11 cellular contexts compared by ENCODE assay signal in genomic region chr11:121473064-121473777, GRCh38. TPM values are rescaled to one million over a fixed set of nuclear protein-coding genes. Genes with fewer than 3 reads are reported as not detected.
DNase-seq lines count a peak whose midpoint lies in the region; ATAC-seq and TF ChIP-seq lines count a peak whose summit lies in the region.
"Had no signal": no experiment of that assay in that cellular context is flagged by ENCODE, and none has a peak within 500 bp of the region (broad histone marks: within the 10 kb centered on the region; RNA-seq: fewer than 3 reads in every experiment).

No MANE protein-coding gene starts in this region.

- no peak for TF ChIP-seq CTCF in activated CD8-positive, alpha-beta T cell treated with anti-CD3 and anti-CD28 coated beads for 36 hours (IDR thresholded peaks at IDR 0.05)
- TF ChIP-seq CTCF in foreskin keratinocyte (conservative IDR thresholded peaks at IDR 0.05), result no peak

- H3K4me3 Mint-ChIP-seq in activated CD4-positive, alpha-beta T cell treated with anti-CD3 and anti-CD28 coated beads for 36 hours, result no peak overlapping the region
- no peak overlapping the region for H3K4me3 Mint-ChIP-seq in activated CD8-positive, alpha-beta T cell treated with anti-CD3 and anti-CD28 coated beads for 36 hours
- H3K4me3 Mint-ChIP-seq: memory B cell had no signal

- H3K27ac Mint-ChIP-seq in activated CD4-positive, alpha-beta T cell treated with anti-CD3 and anti-CD28 coated beads for 36 hours, result peak overlapping the region; percentile 86
- peak overlapping the region; percentile 81 for H3K27ac Mint-ChIP-seq in activated CD8-positive, alpha-beta T cell treated with anti-CD3 and anti-CD28 coated beads for 36 hours
- H3K27ac Mint-ChIP-seq: memory B cell had no signal

- POLR2A ChIA-PET in activated CD4-positive, alpha-beta T cell treated with anti-CD3 and anti-CD28 coated beads for 36 hours (lab: Charles Lee), result no interaction called here
- POLR2A ChIA-PET in activated CD8-positive, alpha-beta T cell treated with anti-CD3 and anti-CD28 coated beads for 36 hours (lab: Charles Lee), result no interaction called here

- no peak for DNase-seq in activated CD4-positive, alpha-beta T cell treated with anti-CD3 and anti-CD28 coated beads for 36 hours
- DNase-seq in activated CD4-positive, alpha-beta T cell treated with anti-CD3 and anti-CD28 coated beads for 1 hour, result no peak
- DNase-seq in activated CD8-positive, alpha-beta T cell treated with anti-CD3 and anti-CD28 coated beads for 36 hours, result no peak
- DNase-seq in foreskin keratinocyte (peak in 1 of 2 donors; percentile 33), EL (no peak), HUDEP-2 (lab: John Stamatoyannopoulos, UW; ENCODE audit: unreplicated experiment in 76 of 76) (no peak)
- no peak for DNase-seq in stimulated activated naive CD8-positive, alpha-beta T cell treated with anti-CD3 and anti-CD28 coated beads, Interleukin-15, Interleukin-2, amounts not matched to agents 100 U/mL and 50 U/mL, for 24 hours

- ATAC-seq in activated CD4-positive, alpha-beta T cell treated with anti-CD3 and anti-CD28 coated beads for 36 hours, result no peak
- no peak for ATAC-seq in activated CD8-positive, alpha-beta T cell treated with anti-CD3 and anti-CD28 coated beads for 36 hours
- peak; percentile 22 for ATAC-seq in foreskin keratinocyte
- ATAC-seq in stimulated activated naive CD8-positive, alpha-beta T cell treated with anti-CD3 and anti-CD28 coated beads, Interleukin-15, Interleukin-2, amounts not matched to agents 100 U/mL and 50 U/mL, for 24 hours, result peak; percentile 9
- ATAC-seq in GM18870 (IDR thresholded peaks at IDR 0.05; ENCODE audit: unreplicated experiment), result no peak
- ATAC-seq: A549, sciatic nerve had no signal

- peaks cover 88% of the 10 kb centered on the region for H3K4me1 Mint-ChIP-seq in activated CD4-positive, alpha-beta T cell treated with anti-CD3 and anti-CD28 coated beads for 36 hours
- H3K4me1 Mint-ChIP-seq in activated CD8-positive, alpha-beta T cell treated with anti-CD3 and anti-CD28 coated beads for 36 hours (ENCODE audit: low read depth), result peaks cover 83% of the 10 kb centered on the region

- CTCF ChIA-PET in activated CD4-positive, alpha-beta T cell treated with anti-CD3 and anti-CD28 coated beads for 36 hours (lab: Charles Lee), result interaction anchor here (0.8 kb wide), 1 partner anchor 1915 kb away, joined by 3 read pairs; no protein-coding TSS in a partner anchor
- CTCF ChIA-PET in activated CD8-positive, alpha-beta T cell treated with anti-CD3 and anti-CD28 coated beads for 36 hours (lab: Charles Lee), result no interaction called here

- H3K4me1 ChIP-seq in foreskin keratinocyte, result peaks cover 11% of the 10 kb centered on the region

- no peaks in the 10 kb centered on the region for H3K27me3 Mint-ChIP-seq in activated CD4-positive, alpha-beta T cell treated with anti-CD3 and anti-CD28 coated beads for 36 hours
- H3K27me3 Mint-ChIP-seq in activated CD8-positive, alpha-beta T cell treated with anti-CD3 and anti-CD28 coated beads for 36 hours, result no peaks in the 10 kb centered on the region
- H3K27me3 Mint-ChIP-seq: memory B cell had no signal

- H3K36me3 Mint-ChIP-seq in activated CD4-positive, alpha-beta T cell treated with anti-CD3 and anti-CD28 coated beads for 36 hours (ENCODE audit: low read depth), result peaks cover 52% of the 10 kb centered on the region
- H3K36me3 Mint-ChIP-seq in activated CD8-positive, alpha-beta T cell treated with anti-CD3 and anti-CD28 coated beads for 36 hours (ENCODE audit: low read depth), result peaks cover 66% of the 10 kb centered on the region

- H3K27ac ChIP-seq in foreskin keratinocyte, result no peak overlapping the region
- H3K27ac ChIP-seq: A549 had no signal

- H3K9me3 Mint-ChIP-seq in activated CD4-positive, alpha-beta T cell treated with anti-CD3 and anti-CD28 coated beads for 36 hours (ENCODE audit: low read depth), result no peaks in the 10 kb centered on the region
- no peaks in the 10 kb centered on the region for H3K9me3 Mint-ChIP-seq in activated CD8-positive, alpha-beta T cell treated with anti-CD3 and anti-CD28 coated beads for 36 hours
- H3K9me3 Mint-ChIP-seq: memory B cell had no signal

- H3K27me3 ChIP-seq in foreskin keratinocyte, result no peaks in the 10 kb centered on the region

- intact Hi-C loops in activated CD4-positive, alpha-beta T cell treated with anti-CD3 and anti-CD28 coated beads for 36 hours (cut with DNase I, micrococcal nuclease), result no loop called here
- intact Hi-C loops in activated CD8-positive, alpha-beta T cell treated with anti-CD3 and anti-CD28 coated beads for 36 hours (cut with micrococcal nuclease), result no loop called here

RNA-seq across cellular contexts. Expression of gene SORL1, which starts 21.1 kb away (rescaled TPM):
- 10 to 100 TPM; 53.5 to 68.0 TPM for total RNA-seq in activated CD4-positive, alpha-beta T cell treated with anti-CD3 and anti-CD28 coated beads for 36 hours
- total RNA-seq in activated CD8-positive, alpha-beta T cell treated with anti-CD3 and anti-CD28 coated beads for 36 hours, result 10 to 100 TPM; 61.1 to 64.6 TPM
- 67.1 and 71.9 TPM in 2 replicates for total RNA-seq in foreskin keratinocyte
- 9.5 and 11.1 TPM in 2 replicates for polyA plus RNA-seq in foreskin keratinocyte

Comparison
In these comparisons a context has a peak if more than half of its experiments do, and no peak if none do; other contexts are left out.
1. ATAC-seq: peak in foreskin keratinocyte (single experiment) and stimulated activated naive CD8-positive, alpha-beta T cell treated with anti-CD3 and anti-CD28 coated beads, Interleukin-15, Interleukin-2, amounts not matched to agents 100 U/mL and 50 U/mL, for 24 hours (single experiment); none in activated CD4-positive, alpha-beta T cell treated with anti-CD3 and anti-CD28 coated beads for 36 hours (single experiment), activated CD8-positive, alpha-beta T cell treated with anti-CD3 and anti-CD28 coated beads for 36 hours (single experiment) and GM18870 (single experiment).